14 cellular contexts compared by ENCODE assay signal in the genomic region with DNA sequence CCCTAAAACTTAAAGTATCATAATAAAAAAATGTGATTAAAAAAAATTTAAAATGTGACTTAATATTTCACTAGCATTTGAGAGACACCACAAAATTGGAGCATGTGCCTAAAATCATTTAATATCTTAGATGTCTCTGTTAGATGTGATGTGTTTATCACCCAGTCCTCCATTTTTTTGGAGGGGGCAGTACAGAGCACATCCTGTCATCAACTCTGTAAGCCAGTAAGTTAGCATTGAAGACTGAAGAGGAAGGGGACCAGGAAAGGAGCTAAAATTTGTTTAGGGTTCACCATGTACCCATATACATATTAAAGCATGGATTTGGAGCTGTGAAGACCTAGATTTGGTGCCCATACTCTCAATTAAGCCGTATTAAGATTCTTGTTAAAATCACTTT. TPM values are rescaled to one million over a fixed set of nuclear protein-coding genes. Genes with fewer than 3 reads are reported as not detected.
DNase-seq lines count a peak whose midpoint lies in the region; ATAC-seq and TF ChIP-seq lines count a peak whose summit lies in the region.
"Had no signal": no experiment of that assay in that cellular context is flagged by ENCODE, and none has a peak within 500 bp of the region (broad histone marks: within the 10 kb centered on the region; RNA-seq: fewer than 3 reads in every experiment).

No MANE protein-coding gene starts in this region.

- H3K4me2 ChIP-seq in H9 (ENCODE audit: insufficient read depth, insufficient read length, low read length) = no peak overlapping the region

- no peaks in the 10 kb centered on the region for H3K4me1 Mint-ChIP-seq in H9

- no peaks in the 10 kb centered on the region for H3K23me2 ChIP-seq in H9 (ENCODE audit: insufficient read length, low read depth, low read length, poor library complexity, severe bottlenecking)

- H3K9me3 ChIP-seq in H9 (ENCODE audit: control insufficient read depth, low read depth, low read length) (no peaks in the 10 kb centered on the region), vagina (no peaks in the 10 kb centered on the region)

- H3K27ac Mint-ChIP-seq in H9 = no peak overlapping the region

- no peak for TF ChIP-seq POLR2A in vagina (IDR thresholded peaks at IDR 0.05)

- no peak overlapping the region for H3K18ac ChIP-seq in H9 (ENCODE audit: insufficient read length, low read depth, low read length)

- no peaks in the 10 kb centered on the region for H4K20me1 ChIP-seq in H9 (ENCODE audit: control insufficient read depth, insufficient read depth, insufficient read length)

- H3K79me2 ChIP-seq in H9 (ENCODE audit: insufficient read depth, low read length) = no peaks in the 10 kb centered on the region

- TF ChIP-seq CTCF in H9 (conservative IDR thresholded peaks at IDR 0.05) (peak; percentile 56), vagina (IDR thresholded peaks at IDR 0.05) (no peak)

- no peak overlapping the region for H3K9ac ChIP-seq in H9 (ENCODE audit: extremely low read depth, insufficient read length, low read length)
- H3K9ac ChIP-seq: GM23248 had no signal

- H4K8ac ChIP-seq in H9 (replicated peaks; ENCODE audit: insufficient read length, low read depth, low read length) = no peak overlapping the region

- H3K79me1 ChIP-seq in H9 (ENCODE audit: insufficient read depth, low read depth, low read length, poor library complexity, severe bottlenecking) = no peaks in the 10 kb centered on the region

- no peaks in the 10 kb centered on the region for H3K27me3 Mint-ChIP-seq in H9 (ENCODE audit: low read depth)

- no peak overlapping the region for H3T11ph ChIP-seq in H9 (ENCODE audit: low read length)

- H3K9me3 Mint-ChIP-seq in H9 = no peaks in the 10 kb centered on the region

- WGBS in H9 (ENCODE audit: extremely low coverage, insufficient read length, low lambda C conversion rate) = no CpG with 5 or more reads among the region's 1 CpG

- no peak overlapping the region for H3K4me3 ChIP-seq in vagina
- H3K4me3 ChIP-seq: GM23248 had no signal

- H2AFZ ChIP-seq in H9 (ENCODE audit: low read length) = no peak overlapping the region
- H2AFZ ChIP-seq: GM23248 had no signal

- H3K27ac ChIP-seq in H9 (ENCODE audit: insufficient read length, low read depth, low read length) (no peak overlapping the region), vagina (no peak overlapping the region)
- H3K27ac ChIP-seq: GM23248 had no signal

- peaks cover 5 to 42% (median 36%) of the 10 kb centered on the region in 3 experiments; a peak in 5 of 7 replicates for H3K36me3 Mint-ChIP-seq in H9 (ENCODE audit: insufficient read depth in 1 of 3, low read depth in 3 of 3)

- no peak overlapping the region for H3K4me3 Mint-ChIP-seq in H9

- H3K4me1 ChIP-seq in H9 (ENCODE audit: insufficient read depth, low read length) (no peaks in the 10 kb centered on the region), vagina (no peaks in the 10 kb centered on the region)

- no peak overlapping the region for H2AK5ac ChIP-seq in H9 (ENCODE audit: insufficient read length, low read length)

- H2BK12ac ChIP-seq in H9 (ENCODE audit: insufficient read length, low read depth, low read length) = no peak overlapping the region

- no peak overlapping the region for H2BK20ac ChIP-seq in H9 (ENCODE audit: low read depth, low read length, poor library complexity, severe bottlenecking)

- no peak overlapping the region for H3K4ac ChIP-seq in H9 (ENCODE audit: low read depth, low read length)

- DNase-seq in COLO829 (ENCODE audit: low spot score) = peak; percentile 61
- DNase-seq in H9 = no peak
- peak; percentile 14 for DNase-seq in RPMI7951 (ENCODE audit: low read depth)
- peak; percentile 19 for DNase-seq in foreskin melanocyte
- DNase-seq in vagina (ENCODE audit: extremely low spot score in 2 of 2) = no peak
- DNase-seq in NK-92 (lab: John Stamatoyannopoulos, UW; ENCODE audit: unreplicated experiment) = no peak
- DNase-seq in NCI-H2107 treated with DMSO at 0.1 percent for 48 hours (lab: John Stamatoyannopoulos, UW; ENCODE audit: unreplicated experiment) = no peak
- DNase-seq: GM23248, IMR-90, NCI-H226, SHP77 treated with DMSO at 0.1 percent for 48 hours had no signal

- H3K23ac ChIP-seq in H9 (ENCODE audit: insufficient read length, low read depth, low read length) = no peak overlapping the region

- H4K91ac ChIP-seq in H9 (ENCODE audit: insufficient read length, low read depth, low read length) = no peak overlapping the region

- H2BK5ac ChIP-seq in H9 (ENCODE audit: insufficient read length, low read length) = no peak overlapping the region

- no peak for ATAC-seq in HG03135 (IDR thresholded peaks at IDR 0.05; ENCODE audit: unreplicated experiment)

- intact Hi-C loops in vagina (cut with DNase I) = no loop called here

- H2BK120ac ChIP-seq in H9 (ENCODE audit: low read depth, low read length, poor library complexity, severe bottlenecking) = no peak overlapping the region

- H3K36me3 ChIP-seq in vagina = peaks cover 0 to 95% of the 10 kb centered on the region in 2 donors

- H4K5ac ChIP-seq in H9 (ENCODE audit: insufficient read length, low read depth, low read length) = no peak overlapping the region

- H3K27me3 ChIP-seq in H9 (ENCODE audit: insufficient read depth, low read length) (no peaks in the 10 kb centered on the region), vagina (no peaks in the 10 kb centered on the region)

- no peak overlapping the region for H3K14ac ChIP-seq in H9 (ENCODE audit: insufficient read depth, low read length)

- no peak overlapping the region for H2BK15ac ChIP-seq in H9 (ENCODE audit: low read depth, low read length)

- H3K56ac ChIP-seq in H9 (ENCODE audit: insufficient read length, low read depth, low read length) = no peak overlapping the region

RNA-seq across cellular contexts. Expression of a gene that starts 30.7 kb away (rescaled TPM):
- not detected in 2 replicates for total RNA-seq in H9 (2021)
- total RNA-seq in RPMI7951 (2014; rRNA removed; shearing (Covaris generic)) = not detected in 2 replicates
- total RNA-seq in vagina = not detected
- total RNA-seq: fibroblast of villous mesenchyme, GM23248, IMR-90, renal cortical epithelial cell had no signal

RNA-seq across cellular contexts. Expression of a gene that starts 51.3 kb away (rescaled TPM):
- total RNA-seq in H9 (2021) = 0.17 and 0.26 TPM in 2 replicates
- total RNA-seq in RPMI7951 (2014; rRNA removed; shearing (Covaris generic)) = 0.10 TPM in 1 of 2 replicates, not detected in the other
- total RNA-seq in vagina = 21.9 TPM
- total RNA-seq: fibroblast of villous mesenchyme, GM23248, IMR-90 had no signal

Comparison
In these comparisons a context has a peak if more than half of its experiments do, and no peak if none do; other contexts are left out.
1. DNase-seq: peak in COLO829 (single experiment), RPMI7951 (single experiment) and foreskin melanocyte (single experiment); none in H9 (single experiment), vagina (0 of 2), NK-92 (single experiment) and NCI-H2107 treated with DMSO at 0.1 percent for 48 hours (single experiment).
2. RNA of a gene that starts 51.3 kb away (total RNA-seq): 21.9 TPM in vagina (single experiment); 0.17 to 0.26 TPM in H9 and 0.10 TPM in RPMI7951; every median in the first group is over 10 times any median in the second.